ENCODE assay signal across 17 cellular contexts in the genomic region with DNA sequence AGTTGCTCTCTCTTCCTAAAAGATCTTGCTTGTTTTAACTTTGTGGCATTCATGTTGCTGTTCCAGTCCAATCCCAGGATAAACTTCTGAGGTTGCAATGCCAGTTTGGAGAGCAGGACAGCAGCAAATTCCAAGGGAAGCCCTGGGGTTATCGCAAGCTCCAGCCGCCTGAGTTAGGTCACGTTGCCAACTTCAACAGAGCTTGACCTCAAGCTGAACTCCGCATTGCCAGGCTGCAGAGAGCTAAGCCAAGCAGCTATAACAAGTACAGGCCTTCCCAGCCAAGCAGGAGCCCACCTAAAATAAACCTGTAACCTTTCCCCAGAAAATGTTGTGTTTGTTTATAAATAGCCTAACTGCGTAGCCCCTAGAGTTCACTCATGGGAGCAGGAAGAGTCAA.
DNase-seq lines count a peak whose midpoint lies in the region; ATAC-seq, FAIRE-seq and TF ChIP-seq lines count a peak whose summit lies in the region.
"Had no signal": no experiment of that assay in that cellular context is flagged by ENCODE, and none has a peak within 500 bp of the region (broad histone marks: within the 10 kb centered on the region; RNA-seq: fewer than 3 reads in every experiment).

No MANE protein-coding gene starts in this region.

- no peak overlapping the region; the same call in 1 of the 2 replicates for H2BK12ac ChIP-seq in H1 (ENCODE audit: low read depth, low read length)

- H3K79me2 ChIP-seq in H1 (ENCODE audit: control insufficient read depth in 1 of 2, insufficient read depth in 2 of 2, low read length in 2 of 2) (no peaks in the 10 kb centered on the region), smooth muscle cell (ENCODE audit: low read depth) (no peaks in the 10 kb centered on the region)

- H3K27me3 ChIP-seq in MG63 = no peaks in the 10 kb centered on the region
- H3K27me3 ChIP-seq in H1 (replicated peaks in 1 of 4; ENCODE audit: control insufficient read depth in 3 of 4, extremely low read depth in 1 of 4, insufficient read depth in 3 of 4, low read length in 3 of 4) = no peaks in the 10 kb centered on the region
- no peaks in the 10 kb centered on the region for H3K27me3 ChIP-seq in liver (ENCODE audit: control insufficient read depth in 4 of 4, insufficient read depth in 4 of 4, low read length in 3 of 4)
- no peaks in the 10 kb centered on the region for H3K27me3 ChIP-seq in smooth muscle cell (ENCODE audit: low read depth)
- peaks cover 10% of the 10 kb centered on the region for H3K27me3 ChIP-seq in gastroesophageal sphincter

- TF ChIP-seq POLR2A in H1 (IDR thresholded peaks at IDR 0.05; ENCODE audit: control extremely low read depth in 1 of 2, low read depth in 2 of 2, low read length in 2 of 2) (no peak), gastroesophageal sphincter (IDR thresholded peaks at IDR 0.05) (no peak)

- H3K18ac ChIP-seq in H1 (ENCODE audit: extremely low read depth, low read length) = no peak overlapping the region

- 74% methylated on average over 5 of the region's 5 CpGs; no CpG with 5 or more reads in 1 of the 2 experiments for WGBS in H1 (ENCODE audit: extremely low coverage in 1 of 2, insufficient coverage in 1 of 2, insufficient read length in 1 of 2, insufficient replicate concordance in 2 of 2, low coverage in 1 of 2, low lambda C conversion rate in 2 of 2, missing lambda C conversion rate in 1 of 2), 2 experiments
- 26% methylated on average over 5 of the region's 5 CpGs for WGBS in liver
- 38% methylated on average over 5 of the region's 5 CpGs for WGBS in smooth muscle cell (ENCODE audit: low lambda C conversion rate)
- 34 to 100% methylated on average over 1 to 4 of the region's 5 CpGs for WGBS in gastroesophageal sphincter (ENCODE audit: low coverage in 1 of 2), 2 donors

- TF ChIP-seq CTCF in H1 (IDR thresholded peaks at IDR 0.05; ENCODE audit: control extremely low read depth in 1 of 3, insufficient read depth in 1 of 3, low read depth in 1 of 3, low read length in 3 of 3) (no peak), liver (IDR thresholded peaks at IDR 0.05; ENCODE audit: low read depth, low read length, missing input control) (no peak), smooth muscle cell (IDR thresholded peaks at IDR 0.05; ENCODE audit: borderline replicate concordance, insufficient read depth, poor library complexity, severe bottlenecking) (no peak), gastroesophageal sphincter (IDR thresholded peaks at IDR 0.05) (no peak)

- no peak overlapping the region for H3K14ac ChIP-seq in H1 (ENCODE audit: insufficient read length)

- CTCF ChIA-PET in H1 (lab: Charles Lee; ENCODE audit: partially characterized antibody) = interaction anchor here (0.8 to 3.9 kb wide), 8 partner anchors 10 to 159 kb away, joined by 3 to 19 read pairs (median 4); no protein-coding TSS in a partner anchor

- H3K27ac ChIP-seq in H1 (ENCODE audit: low read depth, low read length) = no peak overlapping the region
- no peak overlapping the region for H3K27ac ChIP-seq in liver (ENCODE audit: low read depth in 1 of 2, low read length in 2 of 2)
- H3K27ac ChIP-seq in smooth muscle cell (ENCODE audit: low read depth) = peak overlapping the region; percentile 55
- no peak overlapping the region for H3K27ac ChIP-seq in gastroesophageal sphincter
- H3K27ac ChIP-seq: epithelial cell of prostate had no signal

- no peak for ATAC-seq in gastroesophageal sphincter
- ATAC-seq: activated CD8-positive, alpha-beta memory T cell treated with anti-CD3 and anti-CD28 coated beads, Interleukin-2, amount 10 ng/mL, durations not matched to agents 7 days and 5 days had no signal

- H2AFZ ChIP-seq in H1 (ENCODE audit: low read length) = 0 out of 2 replicates have a peak overlapping the region, but pooled peaks have one; percentile 26
- H2AFZ ChIP-seq in smooth muscle cell (ENCODE audit: low read depth) = no peak overlapping the region

- TF ChIP-seq EP300 in H1 (IDR thresholded peaks at IDR 0.05; ENCODE audit: borderline replicate concordance in 1 of 2, low read depth in 2 of 2, low read length in 2 of 2) = no peak
- TF ChIP-seq EP300 in gastroesophageal sphincter (IDR thresholded peaks at IDR 0.05) = no peak

- no peak overlapping the region for H3K23ac ChIP-seq in H1 (ENCODE audit: insufficient read length)

- H3K4me3 ChIP-seq in MG63 = no peak overlapping the region
- no peak overlapping the region for H3K4me3 ChIP-seq in H1 (ENCODE audit: extremely low read depth in 1 of 4, insufficient read depth in 2 of 4, low read depth in 3 of 4, low read length in 4 of 4)
- H3K4me3 ChIP-seq in liver (ENCODE audit: low read depth in 1 of 3, low read length in 3 of 3) = no peak overlapping the region
- no peak overlapping the region for H3K4me3 ChIP-seq in smooth muscle cell
- H3K4me3 ChIP-seq in gastroesophageal sphincter = no peak overlapping the region

- no peaks in the 10 kb centered on the region for H3K79me1 ChIP-seq in H1 (ENCODE audit: low read depth, low read length)

- H4K5ac ChIP-seq in H1 (ENCODE audit: insufficient read length, low read depth, low read length) = peak overlapping the region; percentile 10

- TF ChIP-seq RAD21 in H1 (IDR thresholded peaks at IDR 0.05 in 1 of 2, conservative IDR thresholded peaks at IDR 0.05 in 1 of 2; ENCODE audit: low read depth in 2 of 2, low read length in 2 of 2) = no peak
- peak in 1 of 2 donors; percentile 45 for TF ChIP-seq RAD21 in liver (IDR thresholded peaks at IDR 0.05)

- H2BK120ac ChIP-seq in H1 (replicated peaks; ENCODE audit: low read depth, low read length) = no peak overlapping the region

- H3K23me2 ChIP-seq in H1 (ENCODE audit: low read depth, low read length) = no peaks in the 10 kb centered on the region

- no peak overlapping the region for H2BK20ac ChIP-seq in H1 (ENCODE audit: low read length)

- no peak overlapping the region for H4K91ac ChIP-seq in H1 (replicated peaks; ENCODE audit: insufficient read length, low read length)

- H4K20me1 ChIP-seq in H1 (replicated peaks in 1 of 2; ENCODE audit: control insufficient read depth in 1 of 2, insufficient read depth in 2 of 2, low read length in 2 of 2) = no peaks in the 10 kb centered on the region
- no peaks in the 10 kb centered on the region for H4K20me1 ChIP-seq in smooth muscle cell (ENCODE audit: low read depth)

- no peak overlapping the region for H2AK5ac ChIP-seq in H1 (ENCODE audit: low read depth, low read length)

- H3K36me3 ChIP-seq in MG63 (no peaks in the 10 kb centered on the region), H1 (ENCODE audit: control insufficient read depth in 2 of 4, insufficient read depth in 4 of 4, low read length in 3 of 4) (no peaks in the 10 kb centered on the region; a peak in 1 of 8 replicates), liver (ENCODE audit: control insufficient read depth in 4 of 4, insufficient read depth in 3 of 4, low read depth in 1 of 4, low read length in 3 of 4) (no peaks in the 10 kb centered on the region), smooth muscle cell (ENCODE audit: low read depth) (no peaks in the 10 kb centered on the region), gastroesophageal sphincter (no peaks in the 10 kb centered on the region)

- H3K4me1 ChIP-seq in H1 (replicated peaks in 1 of 4; ENCODE audit: control insufficient read depth in 3 of 4, insufficient read depth in 4 of 4, low read length in 3 of 4) (peaks cover 0 to 5% (median 2%) of the 10 kb centered on the region in 4 experiments; a peak in 3 of 7 replicates), liver (ENCODE audit: control insufficient read depth in 4 of 4, insufficient read depth in 4 of 4, low read length in 3 of 4) (peaks cover 0 to 10% (median 6%) of the 10 kb centered on the region in 4 donors), smooth muscle cell (ENCODE audit: low read depth) (peaks cover 22% of the 10 kb centered on the region), gastroesophageal sphincter (no peaks in the 10 kb centered on the region)

- H3K4me2 ChIP-seq in H1 (ENCODE audit: insufficient read depth in 1 of 2, low read depth in 2 of 2, low read length in 2 of 2) = no peak overlapping the region
- H3K4me2 ChIP-seq in smooth muscle cell = peak overlapping the region; percentile 24

- POLR2A ChIA-PET in H1 (lab: Charles Lee; ENCODE audit: partially characterized antibody) = interaction anchor here (0.8 to 1.2 kb wide), 2 partner anchors 8 kb away, joined by 3 read pairs; no protein-coding TSS in a partner anchor

- DNase-seq in MG63 (peak; percentile 75), H1 (ENCODE audit: low read depth in 1 of 2, low spot score in 2 of 2) (no peak), smooth muscle cell (lab: John Stamatoyannopoulos, UW; ENCODE audit: unreplicated experiment) (no peak), AML-193 (lab: John Stamatoyannopoulos, UW) (no peak), DMS79 (lab: John Stamatoyannopoulos, UW) (no peak), SK-N-DZ (ENCODE audit: low spot score) (no peak)
- DNase-seq: activated CD8-positive, alpha-beta memory T cell treated with anti-CD3 and anti-CD28 coated beads, Interleukin-2, amount 10 ng/mL, durations not matched to agents 7 days and 5 days; activated naive CD4-positive, alpha-beta T cell treated with anti-CD3 and anti-CD28 coated beads for 36 hours; caudate nucleus; hippocampal formation; midbrain; NCI-H2171; SW 1271 had no signal

- no peak for FAIRE-seq in H1 (lab: Jason Lieb, UNC)
- FAIRE-seq: G401.6 had no signal

- H3F3A ChIP-seq in smooth muscle cell (ENCODE audit: low read depth) = peaks cover 14% of the 10 kb centered on the region

- H3K9me3 ChIP-seq in MG63 (no peaks in the 10 kb centered on the region; the same call in 1 of the 2 replicates), H1 (ENCODE audit: insufficient read depth in 2 of 2, low read depth in 1 of 2, low read length in 1 of 2) (no peaks in the 10 kb centered on the region; a peak in 1 of 4 replicates), liver (ENCODE audit: control insufficient read depth in 4 of 4, low read length in 3 of 4) (no peaks in the 10 kb centered on the region), smooth muscle cell (replicated peaks; ENCODE audit: low read depth) (no peaks in the 10 kb centered on the region), gastroesophageal sphincter (no peaks in the 10 kb centered on the region)

- no peak overlapping the region for H3K4ac ChIP-seq in H1 (replicated peaks; ENCODE audit: insufficient read length, low read depth, low read length)

- H3K9ac ChIP-seq in H1 (replicated peaks in 1 of 4; ENCODE audit: extremely low read depth in 1 of 4, low read depth in 3 of 4, low read length in 3 of 4) (no peak overlapping the region), liver (ENCODE audit: low read depth in 1 of 2, low read length in 2 of 2) (no peak overlapping the region), smooth muscle cell (ENCODE audit: low read depth) (no peak overlapping the region)

- no peak overlapping the region for H3K56ac ChIP-seq in H1 (replicated peaks; ENCODE audit: insufficient read length, low read depth, low read length)

- no peak overlapping the region for H4K8ac ChIP-seq in H1 (ENCODE audit: extremely low read depth, insufficient read depth, low read length)

- no peak overlapping the region for H2BK15ac ChIP-seq in H1 (ENCODE audit: low read length)

- H2BK5ac ChIP-seq in H1 (ENCODE audit: low read depth, low read length) = no peak overlapping the region

TF ChIP-seq in H1, 55 proteins besides CTCF, POLR2A, EP300 and RAD21 (continues in another document):
- no peak for TF ChIP-seq BRCA1 (IDR thresholded peaks at IDR 0.05; ENCODE audit: low read depth, low read length)

TF ChIP-seq in liver, 16 proteins besides CTCF, POLR2A, EP300 and RAD21 (continues in another document):
- peak; percentile 86 to 92 for TF ChIP-seq RXRA (IDR thresholded peaks at IDR 0.05)
- no peak for TF ChIP-seq JUND (IDR thresholded peaks at IDR 0.05)
